Comparison of ENCODE assay signal across 22 cellular contexts in genomic region chr20:24672181-24672880, GRCh38.
DNase-seq lines count a peak whose midpoint lies in the region; ATAC-seq and TF ChIP-seq lines count a peak whose summit lies in the region.
"Had no signal": no experiment of that assay in that cellular context is flagged by ENCODE, and none has a peak within 500 bp of the region (broad histone marks: within the 10 kb centered on the region; RNA-seq: fewer than 3 reads in every experiment).

No MANE protein-coding gene starts in this region.

- intact Hi-C loops in lower leg skin (cut with DNase I; ENCODE audit: low total_unique reads), result no loop called here

- TF ChIP-seq CTCF in HFFc6 (IDR thresholded peaks at IDR 0.05) (no peak), suprapubic skin (IDR thresholded peaks at IDR 0.05) (no peak), lower leg skin (IDR thresholded peaks at IDR 0.05) (no peak)

- no peak overlapping the region for H3K23ac ChIP-seq in mesenchymal stem cell (ENCODE audit: low read length in 2 of 2)

- H3K4me2 ChIP-seq in mesenchymal stem cell (ENCODE audit: low read length, poor library complexity, severe bottlenecking), result peak overlapping the region; percentile 40

- H3K9ac ChIP-seq in adipocyte (ENCODE audit: low read length) (peak overlapping the region; percentile 72), mesenchymal stem cell (ENCODE audit: low read length) (peak overlapping the region; percentile 49)

- TF ChIP-seq POLR2A in suprapubic skin (IDR thresholded peaks at IDR 0.05), result no peak
- no peak for TF ChIP-seq POLR2A in lower leg skin (IDR thresholded peaks at IDR 0.05)

- H3K4me1 Mint-ChIP-seq in HFFc6 (ENCODE audit: low read depth), result peaks cover 46% of the 10 kb centered on the region
- H3K4me1 Mint-ChIP-seq: naive thymus-derived CD4-positive, alpha-beta T cell had no signal

- peak overlapping the region; percentile 74 for H2BK120ac ChIP-seq in mesenchymal stem cell (ENCODE audit: low read depth, low read length)

- no peak for ATAC-seq in GM19395 (IDR thresholded peaks at IDR 0.05; ENCODE audit: unreplicated experiment)
- no peak for ATAC-seq in GM21786 (IDR thresholded peaks at IDR 0.05; ENCODE audit: unreplicated experiment)
- ATAC-seq: heart right ventricle; naive thymus-derived CD4-positive, alpha-beta T cell had no signal

- H3K27ac ChIP-seq in mesenchymal stem cell (ENCODE audit: low read length, poor library complexity, severe bottlenecking), result peak overlapping the region; percentile 93
- H3K27ac ChIP-seq in suprapubic skin, result no peak overlapping the region
- H3K27ac ChIP-seq: esophagus squamous epithelium, heart right ventricle had no signal

- H2BK5ac ChIP-seq in mesenchymal stem cell (ENCODE audit: low read depth, low read length, poor library complexity, severe bottlenecking), result peak overlapping the region; percentile 85

- H3K27ac Mint-ChIP-seq in HFFc6, result peak overlapping the region; percentile 96
- H3K27ac Mint-ChIP-seq: naive thymus-derived CD4-positive, alpha-beta T cell; T-helper 1 cell treated with Interleukin-12 subunit alpha and Interleukin-12 subunit beta and Interleukin-4 antibody, amounts not matched to agents 30 μg/mL and 1 μg/mL, for 36 hours had no signal

- no peaks in the 10 kb centered on the region for H3K9me3 Mint-ChIP-seq in HFFc6
- H3K9me3 Mint-ChIP-seq: naive thymus-derived CD4-positive, alpha-beta T cell; T-helper 1 cell treated with Interleukin-12 subunit alpha and Interleukin-12 subunit beta and Interleukin-4 antibody, amounts not matched to agents 30 μg/mL and 1 μg/mL, for 36 hours had no signal

- H3K4me1 ChIP-seq in adipocyte (ENCODE audit: control insufficient read depth, insufficient read depth, low read length) (peaks cover 22% of the 10 kb centered on the region), mesenchymal stem cell (ENCODE audit: control insufficient read depth, insufficient read depth, low read depth, low read length) (peaks cover 28% of the 10 kb centered on the region), suprapubic skin (no peaks in the 10 kb centered on the region)
- H3K4me1 ChIP-seq: esophagus squamous epithelium, heart right ventricle had no signal

- H3K36me3 ChIP-seq in adipocyte (ENCODE audit: control insufficient read depth, insufficient read depth, low read length, severe bottlenecking), result no peaks in the 10 kb centered on the region
- no peaks in the 10 kb centered on the region for H3K36me3 ChIP-seq in mesenchymal stem cell (ENCODE audit: control insufficient read depth in 1 of 2, insufficient read depth in 2 of 2, low read depth in 1 of 2, low read length in 2 of 2)
- H3K36me3 ChIP-seq in suprapubic skin, result no peaks in the 10 kb centered on the region
- H3K36me3 ChIP-seq: esophagus squamous epithelium, heart right ventricle had no signal

- H2AK5ac ChIP-seq in mesenchymal stem cell (ENCODE audit: low read length, severe bottlenecking), result peak overlapping the region; percentile 97

- peak overlapping the region in 1 of 2 experiments; percentile 79 for H2BK12ac ChIP-seq in mesenchymal stem cell (ENCODE audit: low read length in 2 of 2)

- no peaks in the 10 kb centered on the region for H3K36me3 Mint-ChIP-seq in HFFc6 (ENCODE audit: low read depth)
- H3K36me3 Mint-ChIP-seq: naive thymus-derived CD4-positive, alpha-beta T cell had no signal

- H2BK15ac ChIP-seq in mesenchymal stem cell (ENCODE audit: low read depth, poor library complexity, severe bottlenecking), result no peak overlapping the region

- H4K91ac ChIP-seq in mesenchymal stem cell (ENCODE audit: low read length), result peak overlapping the region; percentile 57

- H3K4me3 Mint-ChIP-seq in HFFc6, result peak overlapping the region; percentile 69
- H3K4me3 Mint-ChIP-seq: naive thymus-derived CD4-positive, alpha-beta T cell; T-helper 1 cell treated with Interleukin-12 subunit alpha and Interleukin-12 subunit beta and Interleukin-4 antibody, amounts not matched to agents 30 μg/mL and 1 μg/mL, for 36 hours had no signal

- H3K14ac ChIP-seq in mesenchymal stem cell (ENCODE audit: low read length in 2 of 2), result no peak overlapping the region

- H3K4ac ChIP-seq in mesenchymal stem cell (ENCODE audit: low read depth in 1 of 2, low read length in 2 of 2), result peak overlapping the region in 1 of 2 experiments; percentile 52

- H3K4me3 ChIP-seq in adipocyte (ENCODE audit: low read length) (no peak overlapping the region), mesenchymal stem cell (ENCODE audit: insufficient read depth in 1 of 2, low read depth in 1 of 2, low read length in 2 of 2) (no peak overlapping the region), suprapubic skin (no peak overlapping the region), lower leg skin (ENCODE audit: low read depth, poor library complexity, severe bottlenecking) (no peak overlapping the region)
- H3K4me3 ChIP-seq: esophagus squamous epithelium, heart right ventricle, lung had no signal

- no peak for TF ChIP-seq EP300 in suprapubic skin (IDR thresholded peaks at IDR 0.05)

- H3K9me3 ChIP-seq in adipocyte (ENCODE audit: control insufficient read depth, low read length) (no peaks in the 10 kb centered on the region), mesenchymal stem cell (ENCODE audit: control insufficient read depth, low read length) (no peaks in the 10 kb centered on the region), suprapubic skin (no peaks in the 10 kb centered on the region)
- H3K9me3 ChIP-seq: esophagus squamous epithelium, heart right ventricle had no signal

- no peak overlapping the region for H2AFZ ChIP-seq in mesenchymal stem cell (ENCODE audit: low read depth, low read length)

- H3K18ac ChIP-seq in mesenchymal stem cell (ENCODE audit: low read depth in 1 of 2, low read length in 2 of 2), result peak overlapping the region; percentile 58 to 75

- H3K27me3 ChIP-seq in adipocyte (replicated peaks; ENCODE audit: control insufficient read depth, insufficient read depth, low read length) (no peaks in the 10 kb centered on the region), mesenchymal stem cell (ENCODE audit: control insufficient read depth in 1 of 2, insufficient read depth in 1 of 2, low read length in 2 of 2) (no peaks in the 10 kb centered on the region), suprapubic skin (peaks cover 4% of the 10 kb centered on the region)
- H3K27me3 ChIP-seq: esophagus squamous epithelium, heart right ventricle had no signal

- WGBS in mesenchymal stem cell, result 57% methylated on average over 8 of the region's 10 CpGs
- 83% methylated on average over 10 of the region's 10 CpGs for WGBS in suprapubic skin
- WGBS in lower leg skin, 2 donors, result 79 to 82% methylated on average over 10 of the region's 10 CpGs

- peaks cover 11% of the 10 kb centered on the region; the same call in 1 of the 2 replicates for H3K27me3 Mint-ChIP-seq in HFFc6 (ENCODE audit: insufficient read depth)
- H3K27me3 Mint-ChIP-seq: naive thymus-derived CD4-positive, alpha-beta T cell had no signal

- H3K79me1 ChIP-seq in mesenchymal stem cell (replicated peaks; ENCODE audit: low read length, poor library complexity, severe bottlenecking), result no peaks in the 10 kb centered on the region

- DNase-seq in HFFc6, result no peak
- no peak for DNase-seq in adipocyte (ENCODE audit: low read depth)
- DNase-seq in mesenchymal stem cell, result no peak
- peak; percentile 37 to 43 for DNase-seq in suprapubic skin (ENCODE audit: low spot score in 2 of 2)
- no peak for DNase-seq in stimulated activated CD4-positive, alpha-beta T cell treated with anti-CD3 and anti-CD28 coated beads, Interleukin-2, amount 100 ng/mL, for 48 hours
- DNase-seq in lower leg skin (ENCODE audit: low spot score in 2 of 2), result no peak
- DNase-seq: activated gamma-delta T cell treated with Interleukin-2 at 50 U/mL for 16 hours; cerebellar nuclear complex; COR-L47; effector CD8-positive, alpha-beta T cell; esophagus squamous epithelium; heart right ventricle; naive thymus-derived CD4-positive, alpha-beta T cell; NCI-H1105; NCI-H2081 treated with DMSO at 0.1 percent for 48 hours; NCI-H524; SHP77 treated with DMSO at 0.1 percent for 48 hours; small intestine had no signal

- peak overlapping the region; percentile 75 for H4K8ac ChIP-seq in mesenchymal stem cell (ENCODE audit: low read length)

Comparison
In these comparisons a context has a peak if more than half of its experiments do, and no peak if none do; other contexts are left out.
1. DNase-seq: peak in suprapubic skin (2 of 2); none in HFFc6 (single experiment), adipocyte (single experiment), mesenchymal stem cell (single experiment), stimulated activated CD4-positive, alpha-beta T cell treated with anti-CD3 and anti-CD28 coated beads, Interleukin-2, amount 100 ng/mL, for 48 hours (0 of 2) and lower leg skin (0 of 2).